Comparison of ENCODE assay signal across 14 cellular contexts in the genomic region with DNA sequence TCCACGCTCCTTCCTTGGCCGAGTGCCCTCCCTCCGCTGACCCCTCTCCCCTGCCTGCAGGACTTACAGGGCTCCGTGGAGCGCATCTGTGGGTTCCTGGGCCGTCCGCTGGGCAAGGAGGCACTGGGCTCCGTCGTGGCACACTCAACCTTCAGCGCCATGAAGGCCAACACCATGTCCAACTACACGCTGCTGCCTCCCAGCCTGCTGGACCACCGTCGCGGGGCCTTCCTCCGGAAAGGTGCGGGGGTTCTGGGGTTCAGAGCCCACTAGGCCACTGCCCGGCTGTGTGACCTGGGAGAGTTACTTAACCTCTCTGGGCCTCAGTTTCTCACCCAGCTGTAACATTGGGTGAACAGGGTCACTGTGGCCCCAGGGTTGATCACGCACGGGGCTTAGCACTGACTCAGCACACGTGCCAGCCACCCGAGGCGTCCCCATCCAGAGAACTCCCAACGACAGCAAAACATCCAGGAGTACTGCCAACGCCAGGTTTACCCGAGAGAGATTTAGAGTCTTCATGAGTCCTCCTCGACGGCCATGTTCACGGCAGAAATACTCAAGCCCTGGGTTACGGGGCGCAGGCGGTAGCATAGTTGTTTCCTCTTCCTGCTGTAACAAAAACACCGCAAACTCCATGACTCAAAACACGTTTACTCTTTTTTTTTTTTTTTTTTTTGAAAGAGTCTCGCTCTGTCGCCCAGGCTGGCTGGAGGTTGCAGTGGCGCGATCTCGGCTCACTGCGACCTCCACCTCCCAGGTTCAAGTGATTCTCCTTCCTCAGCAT. TPM values are rescaled to one million over a fixed set of nuclear protein-coding genes. Genes with fewer than 3 reads are reported as not detected.
DNase-seq lines count a peak whose midpoint lies in the region; ATAC-seq, FAIRE-seq and TF ChIP-seq lines count a peak whose summit lies in the region.
"Had no signal": no experiment of that assay in that cellular context is flagged by ENCODE, and none has a peak within 500 bp of the region (broad histone marks: within the 10 kb centered on the region; RNA-seq: fewer than 3 reads in every experiment).

No MANE protein-coding gene starts in this region.

- no peak overlapping the region for H3K56ac ChIP-seq in H1 (replicated peaks; ENCODE audit: insufficient read length, low read depth, low read length)

- TF ChIP-seq CTCF in CD4-positive, alpha-beta T cell (IDR thresholded peaks at IDR 0.05): no peak
- no peak for TF ChIP-seq CTCF in H1 (IDR thresholded peaks at IDR 0.05; ENCODE audit: control extremely low read depth in 1 of 3, insufficient read depth in 1 of 3, low read depth in 1 of 3, low read length in 3 of 3)
- TF ChIP-seq CTCF in right atrium auricular region (IDR thresholded peaks at IDR 0.05): no peak

- H3K9me3 Mint-ChIP-seq in CD4-positive, alpha-beta T cell: no peaks in the 10 kb centered on the region
- H3K9me3 Mint-ChIP-seq in activated CD4-positive, alpha-beta memory T cell treated with anti-CD3 and anti-CD28 coated beads, Interleukin-2, amount 10 ng/mL, durations not matched to agents 7 days and 5 days: no peaks in the 10 kb centered on the region

- no peak overlapping the region for H2BK5ac ChIP-seq in H1 (ENCODE audit: low read depth, low read length)

- no peak overlapping the region for H3K4me2 ChIP-seq in H1 (ENCODE audit: insufficient read depth in 1 of 2, low read depth in 2 of 2, low read length in 2 of 2)

- H3K4me1 Mint-ChIP-seq in CD4-positive, alpha-beta T cell (ENCODE audit: low read depth): peaks cover 10% of the 10 kb centered on the region
- peaks cover 39% of the 10 kb centered on the region for H3K4me1 Mint-ChIP-seq in activated CD4-positive, alpha-beta memory T cell treated with anti-CD3 and anti-CD28 coated beads, Interleukin-2, amount 10 ng/mL, durations not matched to agents 7 days and 5 days

- peak overlapping the region; percentile 50 for H3K27ac ChIP-seq in CD4-positive, alpha-beta T cell (ENCODE audit: low read depth, low read length)
- H3K27ac ChIP-seq in H1 (ENCODE audit: low read depth, low read length): no peak overlapping the region
- H3K27ac ChIP-seq in right atrium auricular region: no peak overlapping the region
- H3K27ac ChIP-seq: gastrocnemius medialis, lower lobe of right lung had no signal

- H3K4me3 ChIP-seq in H1 (ENCODE audit: extremely low read depth in 1 of 4, insufficient read depth in 2 of 4, low read depth in 3 of 4, low read length in 4 of 4) (no peak overlapping the region), right atrium auricular region (no peak overlapping the region)
- H3K4me3 ChIP-seq: gastrocnemius medialis, lower lobe of right lung had no signal

- H3K36me3 ChIP-seq in H1 (ENCODE audit: control insufficient read depth in 2 of 4, insufficient read depth in 4 of 4, low read length in 3 of 4) (no peaks in the 10 kb centered on the region), right atrium auricular region (no peaks in the 10 kb centered on the region)
- H3K36me3 ChIP-seq: BE2C, gastrocnemius medialis, lower lobe of right lung had no signal

- no peaks in the 10 kb centered on the region for H3K79me2 ChIP-seq in H1 (ENCODE audit: control insufficient read depth in 1 of 2, insufficient read depth in 2 of 2, low read length in 2 of 2)

- no peak overlapping the region for H4K91ac ChIP-seq in H1 (replicated peaks; ENCODE audit: insufficient read length, low read length)

- H3K18ac ChIP-seq in H1 (ENCODE audit: extremely low read depth, low read length): no peak overlapping the region

- TF ChIP-seq RAD21 in H1 (IDR thresholded peaks at IDR 0.05 in 1 of 2, conservative IDR thresholded peaks at IDR 0.05 in 1 of 2; ENCODE audit: low read depth in 2 of 2, low read length in 2 of 2): no peak

- peak; percentile 94 for ATAC-seq in CD4-positive, alpha-beta T cell (ENCODE audit: poor library complexity)
- ATAC-seq in HG03571 (IDR thresholded peaks at IDR 0.05; ENCODE audit: unreplicated experiment): no peak
- ATAC-seq: gastrocnemius medialis had no signal

- no peak for TF ChIP-seq EP300 in H1 (IDR thresholded peaks at IDR 0.05; ENCODE audit: borderline replicate concordance in 1 of 2, low read depth in 2 of 2, low read length in 2 of 2)

- no peak overlapping the region for H2AK5ac ChIP-seq in H1 (ENCODE audit: low read depth, low read length)

- no peak overlapping the region for H3K4ac ChIP-seq in H1 (replicated peaks; ENCODE audit: insufficient read length, low read depth, low read length)

- H3K4me1 ChIP-seq in H1 (replicated peaks in 1 of 4; ENCODE audit: control insufficient read depth in 3 of 4, insufficient read depth in 4 of 4, low read length in 3 of 4): no peaks in the 10 kb centered on the region
- H3K4me1 ChIP-seq in right atrium auricular region: no peaks in the 10 kb centered on the region
- H3K4me1 ChIP-seq: BE2C, gastrocnemius medialis, lower lobe of right lung had no signal

- H3K23me2 ChIP-seq in H1 (ENCODE audit: low read depth, low read length): no peaks in the 10 kb centered on the region; the same call in 1 of the 2 replicates

- no peaks in the 10 kb centered on the region for H3K36me3 Mint-ChIP-seq in CD4-positive, alpha-beta T cell (ENCODE audit: low read depth)
- H3K36me3 Mint-ChIP-seq in activated CD4-positive, alpha-beta memory T cell treated with anti-CD3 and anti-CD28 coated beads, Interleukin-2, amount 10 ng/mL, durations not matched to agents 7 days and 5 days (ENCODE audit: low read depth): peaks cover 21% of the 10 kb centered on the region

- peaks cover 0 to 2% of the 10 kb centered on the region in 2 experiments for H4K20me1 ChIP-seq in H1 (replicated peaks in 1 of 2; ENCODE audit: control insufficient read depth in 1 of 2, insufficient read depth in 2 of 2, low read length in 2 of 2)

- H3K27me3 ChIP-seq in CD4-positive, alpha-beta T cell (ENCODE audit: control insufficient read depth, insufficient read depth, low read length): no peaks in the 10 kb centered on the region
- H3K27me3 ChIP-seq in H1 (replicated peaks in 1 of 4; ENCODE audit: control insufficient read depth in 3 of 4, extremely low read depth in 1 of 4, insufficient read depth in 3 of 4, low read length in 3 of 4) (0 out of 7 replicates have a peak, but pooled peaks cover 0 to 2% (median 0%) of the 10 kb centered on the region in 4 experiments), right atrium auricular region (no peaks in the 10 kb centered on the region)
- H3K27me3 ChIP-seq: gastrocnemius medialis had no signal

- H3K79me1 ChIP-seq in H1 (ENCODE audit: low read depth, low read length): no peaks in the 10 kb centered on the region

- peak in 8 of 10 experiments; percentile 29 to 48 (median 40) for DNase-seq in CD4-positive, alpha-beta T cell
- DNase-seq in MV-4-11 (lab: John Stamatoyannopoulos, UW): peak; percentile 64
- DNase-seq in activated CD4-positive, alpha-beta memory T cell treated with anti-CD3 and anti-CD28 coated beads, Interleukin-2, amount 10 ng/mL, durations not matched to agents 7 days and 5 days: peak; percentile 75
- DNase-seq in H1 (ENCODE audit: low read depth in 1 of 2, low spot score in 2 of 2): no peak
- no peak for DNase-seq in NCI-H345 treated with DMSO at 0.1 percent for 48 hours (lab: John Stamatoyannopoulos, UW; ENCODE audit: unreplicated experiment)
- DNase-seq in occipital lobe (lab: John Stamatoyannopoulos, UW): no peak
- DNase-seq in right atrium auricular region (ENCODE audit: low spot score): no peak
- DNase-seq: BE2C, gastrocnemius medialis, lower lobe of right lung, NCI-H2029, SIG-M5 had no signal

- H3K9me3 ChIP-seq in CD4-positive, alpha-beta T cell (ENCODE audit: control insufficient read depth, low read length): no peaks in the 10 kb centered on the region
- H3K9me3 ChIP-seq in H1 (ENCODE audit: insufficient read depth in 2 of 2, low read depth in 1 of 2, low read length in 1 of 2) (no peaks in the 10 kb centered on the region), right atrium auricular region (no peaks in the 10 kb centered on the region)
- H3K9me3 ChIP-seq: BE2C, gastrocnemius medialis, lower lobe of right lung had no signal

- FAIRE-seq in H1 (lab: Jason Lieb, UNC): no peak

- intact Hi-C loops in CD4-positive, alpha-beta T cell (cut with DNase I, micrococcal nuclease): no loop called here

- no peak overlapping the region for H2BK15ac ChIP-seq in H1 (ENCODE audit: low read length)

- H2BK12ac ChIP-seq in H1 (ENCODE audit: low read depth, low read length): peak overlapping the region; percentile 39; the same call in 1 of the 2 replicates

- POLR2A ChIA-PET in CD4-positive, alpha-beta T cell (lab: Charles Lee): no interaction called here
- POLR2A ChIA-PET in activated CD4-positive, alpha-beta memory T cell treated with anti-CD3 and anti-CD28 coated beads, Interleukin-2, amount 10 ng/mL, durations not matched to agents 7 days and 5 days (lab: Charles Lee): interaction anchor here (0.6 to 1.1 kb wide), 3 partner anchors 9 to 406 kb away, joined by 3 to 4 read pairs (median 4); no protein-coding TSS in a partner anchor
- POLR2A ChIA-PET in H1 (lab: Charles Lee; ENCODE audit: partially characterized antibody): interaction anchor here (16.9 kb wide), 1 partner anchor 19 kb away, joined by 175 read pairs; a partner anchor contains a TSS

- no peak overlapping the region for H2BK120ac ChIP-seq in H1 (replicated peaks; ENCODE audit: low read depth, low read length)

- H4K8ac ChIP-seq in H1 (ENCODE audit: extremely low read depth, insufficient read depth, low read length): peak overlapping the region; percentile 90

- no peak overlapping the region for H3K23ac ChIP-seq in H1 (ENCODE audit: insufficient read length)

- H2AFZ ChIP-seq in H1 (ENCODE audit: low read length): no peak overlapping the region

- H4K5ac ChIP-seq in H1 (ENCODE audit: insufficient read length, low read depth, low read length): no peak overlapping the region

- CTCF ChIA-PET in CD4-positive, alpha-beta T cell (lab: Charles Lee): interaction anchor here (0.7 to 1.0 kb wide), 2 partner anchors 9 to 12 kb away, joined by 3 to 4 read pairs; no protein-coding TSS in a partner anchor
- CTCF ChIA-PET in activated CD4-positive, alpha-beta memory T cell treated with anti-CD3 and anti-CD28 coated beads, Interleukin-2, amount 10 ng/mL, durations not matched to agents 7 days and 5 days (lab: Charles Lee): interaction anchor here (0.7 kb wide), 1 partner anchor 114 kb away, joined by 4 read pairs; no protein-coding TSS in a partner anchor
- CTCF ChIA-PET in H1 (lab: Charles Lee; ENCODE audit: partially characterized antibody): interaction anchor here (1.1 to 1.2 kb wide), 2 partner anchors 9 to 13 kb away, joined by 4 read pairs; no protein-coding TSS in a partner anchor

- H2BK20ac ChIP-seq in H1 (ENCODE audit: low read length): no peak overlapping the region

- 90% methylated on average over 38 of the region's 39 CpGs; no CpG with 5 or more reads in 1 of the 2 experiments for WGBS in H1 (ENCODE audit: extremely low coverage in 1 of 2, insufficient coverage in 1 of 2, insufficient read length in 1 of 2, insufficient replicate concordance in 2 of 2, low coverage in 1 of 2, low lambda C conversion rate in 2 of 2, missing lambda C conversion rate in 1 of 2), 2 experiments

- peak overlapping the region; percentile 88 for H3K27ac Mint-ChIP-seq in CD4-positive, alpha-beta T cell
- peak overlapping the region; percentile 85 for H3K27ac Mint-ChIP-seq in activated CD4-positive, alpha-beta memory T cell treated with anti-CD3 and anti-CD28 coated beads, Interleukin-2, amount 10 ng/mL, durations not matched to agents 7 days and 5 days

- peak overlapping the region; percentile 80 for H3K4me3 Mint-ChIP-seq in CD4-positive, alpha-beta T cell
- peak overlapping the region; percentile 74 for H3K4me3 Mint-ChIP-seq in activated CD4-positive, alpha-beta memory T cell treated with anti-CD3 and anti-CD28 coated beads, Interleukin-2, amount 10 ng/mL, durations not matched to agents 7 days and 5 days

- H3K14ac ChIP-seq in H1 (ENCODE audit: insufficient read length): no peak overlapping the region

- H3K27me3 Mint-ChIP-seq in CD4-positive, alpha-beta T cell: no peaks in the 10 kb centered on the region
- no peaks in the 10 kb centered on the region for H3K27me3 Mint-ChIP-seq in activated CD4-positive, alpha-beta memory T cell treated with anti-CD3 and anti-CD28 coated beads, Interleukin-2, amount 10 ng/mL, durations not matched to agents 7 days and 5 days

- no peak overlapping the region for H3K9ac ChIP-seq in H1 (replicated peaks in 1 of 4; ENCODE audit: extremely low read depth in 1 of 4, low read depth in 3 of 4, low read length in 3 of 4)

- no peak for TF ChIP-seq POLR2A in H1 (IDR thresholded peaks at IDR 0.05; ENCODE audit: control extremely low read depth in 1 of 2, low read depth in 2 of 2, low read length in 2 of 2)

RNA-seq across cellular contexts. Expression of a gene that starts 9.7 kb away (rescaled TPM):
- total RNA-seq in CD4-positive, alpha-beta T cell: not detected
- not detected for total RNA-seq in activated CD4-positive, alpha-beta memory T cell treated with anti-CD3 and anti-CD28 coated beads, Interleukin-2, amount 10 ng/mL, durations not matched to agents 7 days and 5 days
- total RNA-seq in H1 (2021; fragmentation: NEBNext Ultra II Directional; extraction: Animal tissue kit (Norgen Biotek cat#: 25700)): not detected in 2 replicates
- polyA plus RNA-seq in H1 (2011; rRNA removed): not detected in 2 replicates
- not detected for polyA plus RNA-seq in H1 (2011; cell fraction: cytosol; rRNA removed)
- not detected for polyA plus RNA-seq in H1 (2011; cell fraction: nucleus; rRNA removed)
- 0.27 to 1.1 TPM (median 0.53 TPM) in 4 replicates for polyA plus RNA-seq in H1 (2012, experiment 1 of 2)
- polyA plus RNA-seq in H1 (2012, experiment 2 of 2): 1.5 TPM
- not detected for polyA plus RNA-seq in H1 (2013, experiment 1 of 2)
- polyA plus RNA-seq in H1 (2013, experiment 2 of 2): not detected
- not detected in 2 replicates for polyA minus RNA-seq in H1 (2011; rRNA and poly(A)+ RNA removed)
- polyA minus RNA-seq in H1 (2011; cell fraction: cytosol; rRNA and poly(A)+ RNA removed): not detected
- not detected for polyA minus RNA-seq in H1 (2011; cell fraction: nucleus; rRNA and poly(A)+ RNA removed)
- total RNA-seq in occipital lobe (not detected), right atrium auricular region (not detected)
- total RNA-seq: gastrocnemius medialis, HT1080, lower lobe of right lung had no signal

RNA-seq across cellular contexts. Expression of a gene that starts 18.0 kb away (rescaled TPM):
- 1 to 10 TPM; 1.6 to 2.6 TPM for total RNA-seq in CD4-positive, alpha-beta T cell
- total RNA-seq in activated CD4-positive, alpha-beta memory T cell treated with anti-CD3 and anti-CD28 coated beads, Interleukin-2, amount 10 ng/mL, durations not matched to agents 7 days and 5 days: 1 to 10 TPM; 1.3 to 2.6 TPM
- 5.3 and 6.5 TPM in 2 replicates for total RNA-seq in H1 (2021; fragmentation: NEBNext Ultra II Directional; extraction: Animal tissue kit (Norgen Biotek cat#: 25700))
- polyA plus RNA-seq in H1 (2011; rRNA removed): 1.8 and 2.5 TPM in 2 replicates
- polyA plus RNA-seq in H1 (2011; cell fraction: cytosol; rRNA removed): 3.0 TPM
- 5.5 TPM for polyA plus RNA-seq in H1 (2011; cell fraction: nucleus; rRNA removed)
- polyA plus RNA-seq in H1 (2012, experiment 1 of 2): 3.1 to 4.6 TPM (median 3.9 TPM) in 4 replicates
- polyA plus RNA-seq in H1 (2012, experiment 2 of 2): 1.4 TPM
- 3.6 TPM for polyA plus RNA-seq in H1 (2013, experiment 1 of 2)
- polyA plus RNA-seq in H1 (2013, experiment 2 of 2): 2.4 TPM
- 1.1 TPM in 2 replicates for polyA minus RNA-seq in H1 (2011; rRNA and poly(A)+ RNA removed)
- polyA minus RNA-seq in H1 (2011; cell fraction: cytosol; rRNA and poly(A)+ RNA removed): 2.1 TPM
- 2.4 TPM for polyA minus RNA-seq in H1 (2011; cell fraction: nucleus; rRNA and poly(A)+ RNA removed)
- total RNA-seq in occipital lobe: 0.47 TPM
- total RNA-seq in right atrium auricular region: not detected
- total RNA-seq: HT1080 had no signal

RNA-seq across cellular contexts. Expression of a gene that starts 22.1 kb away (rescaled TPM):
- 1,000 to 10,000 TPM; 2,820 to 2,913 TPM for total RNA-seq in CD4-positive, alpha-beta T cell
- 1,000 to 10,000 TPM; 1,511 to 1,528 TPM for total RNA-seq in activated CD4-positive, alpha-beta memory T cell treated with anti-CD3 and anti-CD28 coated beads, Interleukin-2, amount 10 ng/mL, durations not matched to agents 7 days and 5 days
- 1,669 and 1,693 TPM in 2 replicates for total RNA-seq in H1 (2021; fragmentation: NEBNext Ultra II Directional; extraction: Animal tissue kit (Norgen Biotek cat#: 25700))
- polyA plus RNA-seq in H1 (2011; rRNA removed): 2,789 and 3,426 TPM in 2 replicates
- polyA plus RNA-seq in H1 (2011; cell fraction: cytosol; rRNA removed): 2,747 TPM
- polyA plus RNA-seq in H1 (2011; cell fraction: nucleus; rRNA removed): 1,998 TPM
- 1,368 to 3,492 TPM (median 2,780 TPM) in 4 replicates for polyA plus RNA-seq in H1 (2012, experiment 1 of 2)
- polyA plus RNA-seq in H1 (2012, experiment 2 of 2): 5,563 TPM
- polyA plus RNA-seq in H1 (2013, experiment 1 of 2): 2,312 TPM
- polyA plus RNA-seq in H1 (2013, experiment 2 of 2): 2,245 TPM
- polyA minus RNA-seq in H1 (2011; rRNA and poly(A)+ RNA removed): 621 and 624 TPM in 2 replicates
- polyA minus RNA-seq in H1 (2011; cell fraction: cytosol; rRNA and poly(A)+ RNA removed): 738 TPM
- polyA minus RNA-seq in H1 (2011; cell fraction: nucleus; rRNA and poly(A)+ RNA removed): 950 TPM
- total RNA-seq in occipital lobe: 1,447 TPM
- 1,000 to 10,000 TPM in 1 of 2 donors, 100 to 1,000 TPM in 1; 846 to 1,334 TPM for total RNA-seq in right atrium auricular region

RNA-seq across cellular contexts. Expression of a gene that starts 22.4 kb away (rescaled TPM):
- total RNA-seq in CD4-positive, alpha-beta T cell: 10 to 100 TPM; 14.1 to 15.3 TPM
- total RNA-seq in activated CD4-positive, alpha-beta memory T cell treated with anti-CD3 and anti-CD28 coated beads, Interleukin-2, amount 10 ng/mL, durations not matched to agents 7 days and 5 days: 10 to 100 TPM; 27.7 to 29.5 TPM
- total RNA-seq in H1 (2021; fragmentation: NEBNext Ultra II Directional; extraction: Animal tissue kit (Norgen Biotek cat#: 25700)): 60.9 and 61.6 TPM in 2 replicates
- polyA plus RNA-seq in H1 (2011; rRNA removed): 43.9 and 81.8 TPM in 2 replicates
- polyA plus RNA-seq in H1 (2011; cell fraction: cytosol; rRNA removed): 48.1 TPM
- 85.3 TPM for polyA plus RNA-seq in H1 (2011; cell fraction: nucleus; rRNA removed)
- 43.7 to 47.8 TPM (median 45.2 TPM) in 4 replicates for polyA plus RNA-seq in H1 (2012, experiment 1 of 2)
- polyA plus RNA-seq in H1 (2012, experiment 2 of 2): 41.5 TPM
- polyA plus RNA-seq in H1 (2013, experiment 1 of 2): 28.9 TPM
- polyA plus RNA-seq in H1 (2013, experiment 2 of 2): 25.8 TPM
- 21.2 and 25.9 TPM in 2 replicates for polyA minus RNA-seq in H1 (2011; rRNA and poly(A)+ RNA removed)
- 37.9 TPM for polyA minus RNA-seq in H1 (2011; cell fraction: cytosol; rRNA and poly(A)+ RNA removed)
- 55.2 TPM for polyA minus RNA-seq in H1 (2011; cell fraction: nucleus; rRNA and poly(A)+ RNA removed)
- total RNA-seq in occipital lobe: 7.2 TPM
- 1 to 10 TPM; 6.2 to 8.0 TPM for total RNA-seq in right atrium auricular region

RNA-seq across cellular contexts. Expression of a gene that starts 40.3 kb away (rescaled TPM):
- 10 to 100 TPM; 48.3 to 55.6 TPM for total RNA-seq in CD4-positive, alpha-beta T cell
- total RNA-seq in activated CD4-positive, alpha-beta memory T cell treated with anti-CD3 and anti-CD28 coated beads, Interleukin-2, amount 10 ng/mL, durations not matched to agents 7 days and 5 days: 10 to 100 TPM; 18.7 to 19.1 TPM
- total RNA-seq in H1 (2021; fragmentation: NEBNext Ultra II Directional; extraction: Animal tissue kit (Norgen Biotek cat#: 25700)): 8.3 and 9.9 TPM in 2 replicates
- polyA plus RNA-seq in H1 (2011; rRNA removed): 7.5 and 8.2 TPM in 2 replicates
- polyA plus RNA-seq in H1 (2011; cell fraction: cytosol; rRNA removed): 4.7 TPM
- polyA plus RNA-seq in H1 (2011; cell fraction: nucleus; rRNA removed): 7.8 TPM
- 6.7 to 12.3 TPM (median 10.9 TPM) in 4 replicates for polyA plus RNA-seq in H1 (2012, experiment 1 of 2)
- 12.0 TPM for polyA plus RNA-seq in H1 (2012, experiment 2 of 2)
- 4.4 TPM for polyA plus RNA-seq in H1 (2013, experiment 1 of 2)
- polyA plus RNA-seq in H1 (2013, experiment 2 of 2): 5.6 TPM
- polyA minus RNA-seq in H1 (2011; rRNA and poly(A)+ RNA removed): 3.9 and 5.5 TPM in 2 replicates
- polyA minus RNA-seq in H1 (2011; cell fraction: cytosol; rRNA and poly(A)+ RNA removed): 9.2 TPM
- 9.2 TPM for polyA minus RNA-seq in H1 (2011; cell fraction: nucleus; rRNA and poly(A)+ RNA removed)
- total RNA-seq in occipital lobe: 4.8 TPM
- total RNA-seq in right atrium auricular region: 1 to 10 TPM; 2.8 to 5.9 TPM

Comparison
In these comparisons a context has a peak if more than half of its experiments do, and no peak if none do; other contexts are left out.
1. DNase-seq: peak in CD4-positive, alpha-beta T cell (8 of 10), MV-4-11 (single experiment) and activated CD4-positive, alpha-beta memory T cell treated with anti-CD3 and anti-CD28 coated beads, Interleukin-2, amount 10 ng/mL, durations not matched to agents 7 days and 5 days (single experiment); none in H1 (0 of 2), NCI-H345 treated with DMSO at 0.1 percent for 48 hours (single experiment), occipital lobe (single experiment) and right atrium auricular region (single experiment).